1 cellular context compared by ENCODE assay signal in the genomic region with DNA sequence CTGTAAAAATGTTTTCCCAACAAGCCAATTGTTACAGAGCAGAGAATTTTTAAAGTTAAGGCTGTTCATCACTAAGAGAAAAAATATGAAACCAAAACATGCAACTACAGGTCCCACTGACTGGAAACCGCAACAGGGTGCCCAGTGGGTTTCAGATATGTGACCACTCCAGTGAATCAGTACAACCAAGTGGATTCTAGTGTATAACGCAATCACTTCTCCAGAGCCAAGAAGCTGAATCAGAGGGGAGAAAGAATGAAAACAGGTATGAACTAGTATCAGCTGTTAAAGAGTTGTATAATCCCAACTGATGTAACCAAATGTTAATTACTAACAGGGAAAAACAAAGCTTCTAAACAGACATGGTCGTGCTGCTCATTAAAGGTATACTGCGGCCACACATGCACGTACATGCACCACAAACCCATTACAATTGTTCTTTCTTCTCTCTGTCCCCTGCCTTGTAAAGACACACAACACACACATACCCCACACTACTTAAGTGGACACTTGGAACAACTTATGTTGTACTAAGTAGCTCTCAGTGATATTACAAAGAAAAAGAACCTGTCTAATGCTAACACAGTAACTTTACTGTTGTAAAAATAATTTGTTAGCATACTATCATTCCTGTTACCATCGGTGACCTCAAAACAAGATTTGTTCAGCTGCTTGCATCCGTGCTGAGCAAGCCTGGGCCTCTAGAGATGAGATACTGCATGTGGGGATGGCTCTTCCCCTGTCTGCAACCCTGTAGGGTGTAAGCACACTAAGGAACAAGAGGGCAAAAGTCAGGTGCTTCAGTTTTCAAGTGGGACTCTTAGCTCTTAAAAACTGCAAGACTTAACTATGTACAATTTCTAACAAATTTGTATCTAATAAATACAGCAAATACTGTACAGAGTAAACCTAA.
TF ChIP-seq lines count a peak whose summit lies in the region.

No MANE protein-coding gene starts in this region.

TF ChIP-seq in WTC11, 78 proteins besides CTCF, POLR2A, EP300 and RAD21 (continued from another document):
- TF ChIP-seq, protein P1, sequence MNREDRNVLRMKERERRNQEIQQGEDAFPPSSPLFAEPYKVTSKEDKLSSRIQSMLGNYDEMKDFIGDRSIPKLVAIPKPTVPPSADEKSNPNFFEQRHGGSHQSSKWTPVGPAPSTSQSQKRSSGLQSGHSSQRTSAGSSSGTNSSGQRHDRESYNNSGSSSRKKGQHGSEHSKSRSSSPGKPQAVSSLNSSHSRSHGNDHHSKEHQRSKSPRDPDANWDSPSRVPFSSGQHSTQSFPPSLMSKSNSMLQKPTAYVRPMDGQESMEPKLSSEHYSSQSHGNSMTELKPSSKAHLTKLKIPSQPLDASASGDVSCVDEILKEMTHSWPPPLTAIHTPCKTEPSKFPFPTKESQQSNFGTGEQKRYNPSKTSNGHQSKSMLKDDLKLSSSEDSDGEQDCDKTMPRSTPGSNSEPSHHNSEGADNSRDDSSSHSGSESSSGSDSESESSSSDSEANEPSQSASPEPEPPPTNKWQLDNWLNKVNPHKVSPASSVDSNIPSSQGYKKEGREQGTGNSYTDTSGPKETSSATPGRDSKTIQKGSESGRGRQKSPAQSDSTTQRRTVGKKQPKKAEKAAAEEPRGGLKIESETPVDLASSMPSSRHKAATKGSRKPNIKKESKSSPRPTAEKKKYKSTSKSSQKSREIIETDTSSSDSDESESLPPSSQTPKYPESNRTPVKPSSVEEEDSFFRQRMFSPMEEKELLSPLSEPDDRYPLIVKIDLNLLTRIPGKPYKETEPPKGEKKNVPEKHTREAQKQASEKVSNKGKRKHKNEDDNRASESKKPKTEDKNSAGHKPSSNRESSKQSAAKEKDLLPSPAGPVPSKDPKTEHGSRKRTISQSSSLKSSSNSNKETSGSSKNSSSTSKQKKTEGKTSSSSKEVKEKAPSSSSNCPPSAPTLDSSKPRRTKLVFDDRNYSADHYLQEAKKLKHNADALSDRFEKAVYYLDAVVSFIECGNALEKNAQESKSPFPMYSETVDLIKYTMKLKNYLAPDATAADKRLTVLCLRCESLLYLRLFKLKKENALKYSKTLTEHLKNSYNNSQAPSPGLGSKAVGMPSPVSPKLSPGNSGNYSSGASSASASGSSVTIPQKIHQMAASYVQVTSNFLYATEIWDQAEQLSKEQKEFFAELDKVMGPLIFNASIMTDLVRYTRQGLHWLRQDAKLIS (CRISPR knock-in tag; IDR thresholded peaks at IDR 0.05; ENCODE audit: borderline replicate concordance): no peak
- TF ChIP-seq, protein P2, sequence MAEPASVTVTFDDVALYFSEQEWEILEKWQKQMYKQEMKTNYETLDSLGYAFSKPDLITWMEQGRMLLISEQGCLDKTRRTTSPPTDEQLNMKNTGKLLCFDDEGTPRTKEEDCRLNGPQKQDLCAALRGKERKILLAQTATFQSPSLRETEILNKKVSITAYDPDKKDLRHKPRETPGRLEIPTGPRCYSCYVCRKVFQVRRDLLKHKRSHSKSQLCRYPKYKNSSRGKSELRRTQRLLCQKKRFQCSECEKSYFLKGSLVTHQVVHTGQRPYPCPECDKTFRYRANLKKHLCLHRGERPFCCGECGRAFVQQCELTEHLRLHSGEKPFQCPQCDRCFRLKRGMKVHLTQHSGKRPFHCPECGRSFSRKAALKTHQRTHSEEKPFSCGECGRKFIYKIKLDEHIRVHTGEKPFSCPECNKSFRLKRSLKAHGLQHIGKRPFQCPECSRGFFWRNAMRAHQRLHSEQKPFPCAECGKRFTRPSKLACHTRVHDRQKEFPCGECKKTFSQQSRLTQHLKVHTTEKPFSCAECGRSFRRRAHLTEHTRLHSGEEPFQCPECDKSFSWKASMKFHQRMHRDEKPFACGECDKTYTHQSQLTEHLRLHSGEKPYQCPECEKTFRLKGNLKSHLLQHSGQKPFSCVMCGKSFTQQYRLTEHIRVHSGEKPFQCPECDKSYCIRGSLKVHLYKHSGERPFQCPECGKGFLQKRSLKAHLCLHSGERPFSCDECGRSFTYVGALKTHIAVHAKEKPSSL (CRISPR knock-in tag; conservative IDR thresholded peaks at IDR 0.05): no peak
- no peak for TF ChIP-seq ETV6 (CRISPR knock-in tag; IDR thresholded peaks at IDR 0.05)
- TF ChIP-seq FOXJ3 (CRISPR knock-in tag; IDR thresholded peaks at IDR 0.05; ENCODE audit: borderline replicate concordance): no peak
- no peak for TF ChIP-seq GABPB1 (CRISPR knock-in tag; IDR thresholded peaks at IDR 0.05)
- TF ChIP-seq, protein P3, sequence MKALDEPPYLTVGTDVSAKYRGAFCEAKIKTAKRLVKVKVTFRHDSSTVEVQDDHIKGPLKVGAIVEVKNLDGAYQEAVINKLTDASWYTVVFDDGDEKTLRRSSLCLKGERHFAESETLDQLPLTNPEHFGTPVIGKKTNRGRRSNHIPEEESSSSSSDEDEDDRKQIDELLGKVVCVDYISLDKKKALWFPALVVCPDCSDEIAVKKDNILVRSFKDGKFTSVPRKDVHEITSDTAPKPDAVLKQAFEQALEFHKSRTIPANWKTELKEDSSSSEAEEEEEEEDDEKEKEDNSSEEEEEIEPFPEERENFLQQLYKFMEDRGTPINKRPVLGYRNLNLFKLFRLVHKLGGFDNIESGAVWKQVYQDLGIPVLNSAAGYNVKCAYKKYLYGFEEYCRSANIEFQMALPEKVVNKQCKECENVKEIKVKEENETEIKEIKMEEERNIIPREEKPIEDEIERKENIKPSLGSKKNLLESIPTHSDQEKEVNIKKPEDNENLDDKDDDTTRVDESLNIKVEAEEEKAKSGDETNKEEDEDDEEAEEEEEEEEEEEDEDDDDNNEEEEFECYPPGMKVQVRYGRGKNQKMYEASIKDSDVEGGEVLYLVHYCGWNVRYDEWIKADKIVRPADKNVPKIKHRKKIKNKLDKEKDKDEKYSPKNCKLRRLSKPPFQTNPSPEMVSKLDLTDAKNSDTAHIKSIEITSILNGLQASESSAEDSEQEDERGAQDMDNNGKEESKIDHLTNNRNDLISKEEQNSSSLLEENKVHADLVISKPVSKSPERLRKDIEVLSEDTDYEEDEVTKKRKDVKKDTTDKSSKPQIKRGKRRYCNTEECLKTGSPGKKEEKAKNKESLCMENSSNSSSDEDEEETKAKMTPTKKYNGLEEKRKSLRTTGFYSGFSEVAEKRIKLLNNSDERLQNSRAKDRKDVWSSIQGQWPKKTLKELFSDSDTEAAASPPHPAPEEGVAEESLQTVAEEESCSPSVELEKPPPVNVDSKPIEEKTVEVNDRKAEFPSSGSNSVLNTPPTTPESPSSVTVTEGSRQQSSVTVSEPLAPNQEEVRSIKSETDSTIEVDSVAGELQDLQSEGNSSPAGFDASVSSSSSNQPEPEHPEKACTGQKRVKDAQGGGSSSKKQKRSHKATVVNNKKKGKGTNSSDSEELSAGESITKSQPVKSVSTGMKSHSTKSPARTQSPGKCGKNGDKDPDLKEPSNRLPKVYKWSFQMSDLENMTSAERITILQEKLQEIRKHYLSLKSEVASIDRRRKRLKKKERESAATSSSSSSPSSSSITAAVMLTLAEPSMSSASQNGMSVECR (CRISPR knock-in tag; IDR thresholded peaks at IDR 0.05; ENCODE audit: borderline replicate concordance): no peak
- TF ChIP-seq ZNF121 (CRISPR knock-in tag; IDR thresholded peaks at IDR 0.05): no peak
- TF ChIP-seq KAT7 (CRISPR knock-in tag; IDR thresholded peaks at IDR 0.05; ENCODE audit: borderline replicate concordance): no peak
